25 cellular contexts compared by ENCODE assay signal in genomic region chr16:27211026-27211425, GRCh38.
"Had no signal": no experiment of that assay in that cellular context is flagged by ENCODE, and none has a peak within 500 bp of the region (broad histone marks: within the 10 kb centered on the region; RNA-seq: fewer than 3 reads in every experiment).

No MANE protein-coding gene starts in this region.

- H3K4me1 ChIP-seq: esophagus squamous epithelium, lower lobe of right lung, neural progenitor cell, suprapubic skin had no signal

- H3K27me3 ChIP-seq: esophagus squamous epithelium, gastrocnemius medialis, neural progenitor cell, stomach, suprapubic skin, transverse colon had no signal

- H3K4me3 ChIP-seq: coronary artery, esophagus squamous epithelium, gastrocnemius medialis, lower lobe of right lung, mucosa of descending colon, neural progenitor cell, psoas muscle, stomach, suprapubic skin, transverse colon had no signal

- ATAC-seq: gastrocnemius medialis, lower lobe of right lung, mucosa of descending colon, psoas muscle, right cardiac atrium, SK-N-SH treated with all-trans-retinoic acid at 6 μM for 48 hours had no signal

- H3K4me3 Mint-ChIP-seq: activated naive CD8-positive, alpha-beta T cell; endodermal cell; neural progenitor cell had no signal

- H3K27me3 Mint-ChIP-seq: activated naive CD8-positive, alpha-beta T cell had no signal

- H3K9me3 ChIP-seq: esophagus squamous epithelium, gastrocnemius medialis, lower lobe of right lung, mucosa of descending colon, psoas muscle, stomach, suprapubic skin, transverse colon had no signal

- DNase-seq: activated CD4-positive, alpha-beta T cell treated with anti-CD3 and anti-CD28 coated beads for 1 hour; activated CD4-positive, alpha-beta T cell treated with anti-CD3 and anti-CD28 coated beads, Interleukin-2, amount 50 U/mL, for 4 hours; activated gamma-delta T cell treated with Interleukin-2 at 50 U/mL for 16 hours; activated T-cell treated with anti-CD3 and anti-CD28 coated beads for 4 hours; amygdala; cerebellar nuclear complex; endodermal cell; esophagus squamous epithelium; gastrocnemius medialis; kidney; lower lobe of right lung; mucosa of descending colon; psoas muscle; right cardiac atrium; stimulated activated CD4-positive, alpha-beta T cell treated with anti-CD3 and anti-CD28 coated beads, Interleukin-12 subunit alpha, Interleukin-12 subunit beta, amount 100 ng/mL, for 4 hours; stimulated activated CD4-positive, alpha-beta T cell treated with anti-CD3 and anti-CD28 coated beads, Interleukin-4, amount 100 ng/mL, for 4 hours; stomach; T-helper 1 cell; transverse colon; WERI-Rb-1 had no signal

- H3K27ac ChIP-seq: coronary artery, esophagus squamous epithelium, gastrocnemius medialis, lower lobe of right lung, neural progenitor cell, psoas muscle, suprapubic skin, transverse colon, WERI-Rb-1 had no signal

- H3K9me3 Mint-ChIP-seq: endodermal cell, neural progenitor cell had no signal

- H3K27ac Mint-ChIP-seq: activated naive CD8-positive, alpha-beta T cell; endodermal cell; neural progenitor cell had no signal

- H3K36me3 ChIP-seq: neural progenitor cell, transverse colon had no signal
